8 cellular contexts compared by ENCODE assay signal in genomic region chr3:149576071-149576564, GRCh38.
A peak's percentile ranks its signal among the peaks of the same experiment; 100 is the strongest.
DNase-seq lines count a peak whose midpoint lies in the region; TF ChIP-seq lines count a peak whose summit lies in the region.

No MANE protein-coding gene starts in this region.

- peaks cover 35% of the 10 kb centered on the region for H3K4me1 Mint-ChIP-seq in mesothelial cell of epicardium

- peak overlapping the region; percentile 77 for H3K27ac Mint-ChIP-seq in mesothelial cell of epicardium

- H3K4me3 Mint-ChIP-seq in mesothelial cell of epicardium: no peak overlapping the region

- TF ChIP-seq CTCF in mesothelial cell of epicardium (IDR thresholded peaks at IDR 0.05; ENCODE audit: unreplicated experiment): no peak

- H3K9me3 Mint-ChIP-seq in mesothelial cell of epicardium: no peaks in the 10 kb centered on the region

- DNase-seq in DMS 273 (lab: John Stamatoyannopoulos, UW; ENCODE audit: unreplicated experiment) (peak; percentile 79), H4 (ENCODE audit: low spot score) (peak; percentile 99), NCI-H446 (lab: John Stamatoyannopoulos, UW) (peak; percentile 65 to 81), dedifferentiated amniotic fluid mesenchymal stem cell (ENCODE audit: extremely low spot score) (peak; percentile 95), mesothelial cell of epicardium (ENCODE audit: low spot score in 2 of 2, unreplicated experiment in 2 of 2) (no peak), D341Med (ENCODE audit: low spot score) (no peak), NCI-H82 treated with DMSO at 0.1 percent for 48 hours (lab: John Stamatoyannopoulos, UW; ENCODE audit: unreplicated experiment) (no peak)
- DNase-seq in activated CD4-positive, alpha-beta T cell treated with anti-CD3 and anti-CD28 coated beads for 4 hours: no peak

- peaks cover 16% of the 10 kb centered on the region for H3K36me3 Mint-ChIP-seq in mesothelial cell of epicardium

- H3K27me3 Mint-ChIP-seq in mesothelial cell of epicardium (ENCODE audit: low read depth): no peaks in the 10 kb centered on the region

Comparison
In these comparisons a context has a peak if more than half of its experiments do, and no peak if none do; other contexts are left out.
1. DNase-seq: peak in DMS 273 (single experiment), H4 (single experiment), NCI-H446 (2 of 2) and dedifferentiated amniotic fluid mesenchymal stem cell (single experiment); none in mesothelial cell of epicardium (0 of 2), D341Med (single experiment), activated CD4-positive, alpha-beta T cell treated with anti-CD3 and anti-CD28 coated beads for 4 hours (0 of 2) and NCI-H82 treated with DMSO at 0.1 percent for 48 hours (single experiment).